ENCODE assay signal across 8 cellular contexts in genomic region chr12:52069410-52070242, GRCh38. TPM values are rescaled to one million over a fixed set of nuclear protein-coding genes. Genes with fewer than 3 reads are reported as not detected.
DNase-seq lines count a peak whose midpoint lies in the region; ATAC-seq, FAIRE-seq and TF ChIP-seq lines count a peak whose summit lies in the region.

TSS of gene ATG101 (plus strand) at chr12:52069978. CDS start at chr12:52073651, 3,673 bp downstream.

- FAIRE-seq in HTR-8/SVneo (lab: Jason Lieb, UNC): peak; percentile 86

- peak within 1 kb of the TSS; percentile 87 for H2BK15ac ChIP-seq in mesenchymal stem cell (ENCODE audit: low read depth, poor library complexity, severe bottlenecking)

- H2AFZ ChIP-seq in mesenchymal stem cell (ENCODE audit: low read depth, low read length): peak within 1 kb of the TSS; percentile 46

- H3K23ac ChIP-seq in mesenchymal stem cell (ENCODE audit: low read length in 2 of 2): peak within 1 kb of the TSS in 1 of 2 experiments; percentile 14

- peak; percentile 86 for DNase-seq in Calu3
- peak; percentile 90 for DNase-seq in HTR-8/SVneo (ENCODE audit: insufficient read length, low spot score)
- peak; percentile 93 for DNase-seq in NOMO-1 treated with DMSO at 0.1 percent for 48 hours (lab: John Stamatoyannopoulos, UW; ENCODE audit: unreplicated experiment)
- DNase-seq in activated CD8-positive, alpha-beta memory T cell treated with anti-CD3 and anti-CD28 coated beads for 48 hours (ENCODE audit: low read depth in 2 of 3, low spot score in 2 of 3): peak; percentile 67 to 76 (median 72)
- DNase-seq in mesenchymal stem cell: peak; percentile 98
- DNase-seq in stimulated activated CD8-positive, alpha-beta memory T cell treated with anti-CD3 and anti-CD28 coated beads, Interleukin-15, amount 100 ng/mL, for 1 hour (ENCODE audit: low read depth): peak; percentile 67

- peaks cover 29% of the 10 kb centered on the region for H3K36me3 Mint-ChIP-seq in Calu3 (ENCODE audit: insufficient read depth, unreplicated experiment)

- peak within 1 kb of the TSS; percentile 99 for H4K91ac ChIP-seq in mesenchymal stem cell (ENCODE audit: low read length)

- H3K4me1 ChIP-seq in endocrine pancreas (ENCODE audit: control insufficient read depth, insufficient read depth, low read length) (peaks cover 14% of the 10 kb centered on the region), mesenchymal stem cell (ENCODE audit: control insufficient read depth, insufficient read depth, low read depth, low read length) (peaks cover 18% of the 10 kb centered on the region)

- H4K8ac ChIP-seq in mesenchymal stem cell (ENCODE audit: low read length): peak within 1 kb of the TSS; percentile 99

- H3K27ac Mint-ChIP-seq in Calu3 (ENCODE audit: unreplicated experiment): peak within 1 kb of the TSS; percentile 99

- TF ChIP-seq CTCF in Calu3 (IDR thresholded peaks at IDR 0.05; ENCODE audit: unreplicated experiment): peak; percentile 20

- H3K27ac ChIP-seq in mesenchymal stem cell (ENCODE audit: low read length, poor library complexity, severe bottlenecking): peak within 1 kb of the TSS; percentile 77

- H3K9ac ChIP-seq in endocrine pancreas (ENCODE audit: control insufficient read depth, insufficient read depth, low read length): peak within 1 kb of the TSS; percentile 97
- H3K9ac ChIP-seq in mesenchymal stem cell (ENCODE audit: low read length): peak within 1 kb of the TSS; percentile 98

- H2BK120ac ChIP-seq in mesenchymal stem cell (ENCODE audit: low read depth, low read length): peak within 1 kb of the TSS; percentile 99

- peak within 1 kb of the TSS; percentile 100 for H2BK5ac ChIP-seq in mesenchymal stem cell (ENCODE audit: low read depth, low read length, poor library complexity, severe bottlenecking)

- WGBS in mesenchymal stem cell: 2% methylated on average over 61 of the region's 66 CpGs

- H3K4ac ChIP-seq in mesenchymal stem cell (ENCODE audit: low read depth in 1 of 2, low read length in 2 of 2): peak within 1 kb of the TSS; percentile 86 to 98

- H3K9me3 ChIP-seq in endocrine pancreas (ENCODE audit: control insufficient read depth, low read length) (no peaks in the 10 kb centered on the region), mesenchymal stem cell (ENCODE audit: control insufficient read depth, low read length) (no peaks in the 10 kb centered on the region)

- peak within 1 kb of the TSS; percentile 60 for H3K4me2 ChIP-seq in mesenchymal stem cell (ENCODE audit: low read length, poor library complexity, severe bottlenecking)

- intact Hi-C loops in Calu3 (cut with micrococcal nuclease; ENCODE audit: unreplicated experiment): no loop called here

- H2AK5ac ChIP-seq in mesenchymal stem cell (ENCODE audit: low read length, severe bottlenecking): no peak within 1 kb of the TSS

- H3K9me3 Mint-ChIP-seq in Calu3 (ENCODE audit: low read depth, unreplicated experiment): no peaks in the 10 kb centered on the region

- peak; percentile 87 for ATAC-seq in GM21367 (IDR thresholded peaks at IDR 0.05; ENCODE audit: unreplicated experiment)

- H3K4me1 Mint-ChIP-seq in Calu3 (ENCODE audit: low read depth, unreplicated experiment): peaks cover 26% of the 10 kb centered on the region

- CTCF ChIA-PET in Calu3 (lab: Charles Lee): interaction anchor here (0.6 to 2.2 kb wide), 6 partner anchors 18 to 190 kb away, joined by 3 to 25 read pairs (median 6); partner anchors contain the start of gene NR4A1

- H3K79me1 ChIP-seq in mesenchymal stem cell (replicated peaks; ENCODE audit: low read length, poor library complexity, severe bottlenecking): peaks cover 6% of the 10 kb centered on the region

- BruUV-seq in Calu3 (replicated peaks; lab: Mats Ljungman, UMichigan): no TSS peak

- H3K4me3 ChIP-seq in endocrine pancreas (ENCODE audit: control insufficient read depth, insufficient read depth, low read length) (peak within 1 kb of the TSS; percentile 68), mesenchymal stem cell (ENCODE audit: insufficient read depth in 1 of 2, low read depth in 1 of 2, low read length in 2 of 2) (peak within 1 kb of the TSS; percentile 86 to 100)

- H3K36me3 ChIP-seq in endocrine pancreas (ENCODE audit: control insufficient read depth, insufficient read depth, low read length): no peaks in the 10 kb centered on the region
- peaks cover 18 to 24% of the 10 kb centered on the region in 2 experiments for H3K36me3 ChIP-seq in mesenchymal stem cell (ENCODE audit: control insufficient read depth in 1 of 2, insufficient read depth in 2 of 2, low read depth in 1 of 2, low read length in 2 of 2)

- H3K4me3 Mint-ChIP-seq in Calu3 (ENCODE audit: low read depth, unreplicated experiment): peak within 1 kb of the TSS; percentile 95

- peak within 1 kb of the TSS; percentile 85 to 99 for H3K18ac ChIP-seq in mesenchymal stem cell (ENCODE audit: low read depth in 1 of 2, low read length in 2 of 2)

- H3K14ac ChIP-seq in mesenchymal stem cell (ENCODE audit: low read length in 2 of 2): peak within 1 kb of the TSS in 1 of 2 experiments; percentile 92

- H3K27me3 ChIP-seq in endocrine pancreas (ENCODE audit: control insufficient read depth, insufficient read depth, low read length): no peaks in the 10 kb centered on the region
- peaks cover 0 to 8% of the 10 kb centered on the region in 2 experiments for H3K27me3 ChIP-seq in mesenchymal stem cell (ENCODE audit: control insufficient read depth in 1 of 2, insufficient read depth in 1 of 2, low read length in 2 of 2)

- H3K27me3 Mint-ChIP-seq in Calu3 (ENCODE audit: unreplicated experiment): peaks cover 11% of the 10 kb centered on the region

- H2BK12ac ChIP-seq in mesenchymal stem cell (ENCODE audit: low read length in 2 of 2): peak within 1 kb of the TSS; percentile 96 to 97

RNA-seq across cellular contexts. Expression of gene ATG101, which starts in this region (rescaled TPM):
- 32.8 and 35.0 TPM in 2 replicates for total RNA-seq in Calu3 (2022)
- 38.1 TPM for polyA plus RNA-seq in mesenchymal stem cell (2013, experiment 1 of 2)
- polyA plus RNA-seq in mesenchymal stem cell (2013, experiment 2 of 2): 37.4 TPM

Comparison
In these comparisons a context has a peak if more than half of its experiments do, and no peak if none do; other contexts are left out.
1. Peak in every context shown above with its lines: DNase-seq, ATAC-seq, H3K4me3 ChIP-seq and H3K27ac ChIP-seq.